In genomic region chr1:207103892-207104373, GRCh38 we compare ENCODE assay signal across 1 cellular context.
A peak's percentile ranks its signal among the peaks of the same experiment; 100 is the strongest.
TF ChIP-seq lines count a peak whose summit lies in the region.

Gene C4BPA (plus strand): TSS chr1:207104233. CDS start chr1:207113026, 8,793 bp downstream.

TF ChIP-seq in HepG2, 621 proteins besides CTCF, POLR2A, EP300 and RAD21 (continued from another document):
- TF ChIP-seq NR2F6 (IDR thresholded peaks at IDR 0.05) (no peak; the same call in 1 of the 2 replicates), NR2F6 (CRISPR knock-in tag; IDR thresholded peaks at IDR 0.05) (no peak), ZNF605 (CRISPR knock-in tag; IDR thresholded peaks at IDR 0.05) (no peak), NFE2 (CRISPR knock-in tag; IDR thresholded peaks at IDR 0.05) (no peak), KAT8 (CRISPR knock-in tag; IDR thresholded peaks at IDR 0.05) (peak; percentile 76), ZFP90 (CRISPR knock-in tag; IDR thresholded peaks at IDR 0.05; ENCODE audit: borderline replicate concordance) (no peak), MZF1 (CRISPR knock-in tag; IDR thresholded peaks at IDR 0.05; ENCODE audit: borderline replicate concordance) (no peak), ZBTB2 (CRISPR knock-in tag; IDR thresholded peaks at IDR 0.05; ENCODE audit: low read depth) (no peak), RCOR2 (CRISPR knock-in tag; IDR thresholded peaks at IDR 0.05) (peak; percentile 66; the same call in 1 of the 2 replicates), ISL2 (CRISPR knock-in tag; IDR thresholded peaks at IDR 0.05) (peak; percentile 81), TMF1 (CRISPR knock-in tag; IDR thresholded peaks at IDR 0.05; ENCODE audit: low read depth) (no peak), NR2F1 (CRISPR knock-in tag; IDR thresholded peaks at IDR 0.05) (no peak), FOXP1 (IDR thresholded peaks at IDR 0.05) (no peak), FOXP1 (CRISPR knock-in tag; IDR thresholded peaks at IDR 0.05) (0 out of 2 replicates have a peak, but pooled peaks have one; percentile 40), POLR2AphosphoS2 (IDR thresholded peaks at IDR 0.05; ENCODE audit: low read depth, low read length) (no peak), NR2C2 (CRISPR knock-in tag; IDR thresholded peaks at IDR 0.05; ENCODE audit: borderline replicate concordance) (peak; percentile 28), PREB (CRISPR knock-in tag; IDR thresholded peaks at IDR 0.05) (no peak), TBX2 (CRISPR knock-in tag; IDR thresholded peaks at IDR 0.05; ENCODE audit: borderline replicate concordance) (0 out of 2 replicates have a peak, but pooled peaks have one; percentile 41), CENPBD1 (CRISPR knock-in tag; IDR thresholded peaks at IDR 0.05; ENCODE audit: borderline replicate concordance, low read depth) (no peak), SMYD3 (CRISPR knock-in tag; IDR thresholded peaks at IDR 0.05) (no peak), GABPA (IDR thresholded peaks at IDR 0.05; ENCODE audit: low read depth, low read length) (no peak), GABPA (CRISPR knock-in tag; IDR thresholded peaks at IDR 0.05; ENCODE audit: low read depth) (peak; percentile 21; the same call in 1 of the 2 replicates), ZBTB34 (CRISPR knock-in tag; IDR thresholded peaks at IDR 0.05) (peak; percentile 29; the same call in 1 of the 2 replicates), ZNF598 (CRISPR knock-in tag; IDR thresholded peaks at IDR 0.05; ENCODE audit: borderline replicate concordance) (no peak), ZBTB39 (CRISPR knock-in tag; IDR thresholded peaks at IDR 0.05) (no peak), MAFG (CRISPR knock-in tag; IDR thresholded peaks at IDR 0.05) (no peak), ZNF292 (CRISPR knock-in tag; IDR thresholded peaks at IDR 0.05; ENCODE audit: borderline replicate concordance, low read depth) (no peak), ZFX (CRISPR knock-in tag; IDR thresholded peaks at IDR 0.05; ENCODE audit: low read depth) (0 out of 2 replicates have a peak, but pooled peaks have one; percentile 30), IRF2 (CRISPR knock-in tag; IDR thresholded peaks at IDR 0.05) (0 out of 2 replicates have a peak, but pooled peaks have one; percentile 44), ARID3A (IDR thresholded peaks at IDR 0.05; ENCODE audit: low read depth, low read length) (peak; percentile 90), ZNF12 (CRISPR knock-in tag; IDR thresholded peaks at IDR 0.05) (peak; percentile 63; the same call in 1 of the 2 replicates), HOXA3 (CRISPR knock-in tag; IDR thresholded peaks at IDR 0.05) (0 out of 2 replicates have a peak, but pooled peaks have one; percentile 13), THAP8 (CRISPR knock-in tag; IDR thresholded peaks at IDR 0.05; ENCODE audit: borderline replicate concordance) (no peak), UBTF (CRISPR knock-in tag; IDR thresholded peaks at IDR 0.05) (no peak), IKZF5 (CRISPR knock-in tag; IDR thresholded peaks at IDR 0.05) (no peak), ZNF121 (CRISPR knock-in tag; IDR thresholded peaks at IDR 0.05) (peak; percentile 48; the same call in 1 of the 2 replicates), RBM39 (IDR thresholded peaks at IDR 0.05; ENCODE audit: low read depth, low read length, poor library complexity, severe bottlenecking) (no peak), ASH2L (IDR thresholded peaks at IDR 0.05; ENCODE audit: insufficient read length, low read depth, low read length) (no peak), DZIP1 (CRISPR knock-in tag; IDR thresholded peaks at IDR 0.05) (no peak), FOXK2 (IDR thresholded peaks at IDR 0.05) (no peak), ZNF460 (CRISPR knock-in tag; IDR thresholded peaks at IDR 0.05; ENCODE audit: borderline replicate concordance) (no peak)
